28 cellular contexts compared by ENCODE assay signal in the genomic region with DNA sequence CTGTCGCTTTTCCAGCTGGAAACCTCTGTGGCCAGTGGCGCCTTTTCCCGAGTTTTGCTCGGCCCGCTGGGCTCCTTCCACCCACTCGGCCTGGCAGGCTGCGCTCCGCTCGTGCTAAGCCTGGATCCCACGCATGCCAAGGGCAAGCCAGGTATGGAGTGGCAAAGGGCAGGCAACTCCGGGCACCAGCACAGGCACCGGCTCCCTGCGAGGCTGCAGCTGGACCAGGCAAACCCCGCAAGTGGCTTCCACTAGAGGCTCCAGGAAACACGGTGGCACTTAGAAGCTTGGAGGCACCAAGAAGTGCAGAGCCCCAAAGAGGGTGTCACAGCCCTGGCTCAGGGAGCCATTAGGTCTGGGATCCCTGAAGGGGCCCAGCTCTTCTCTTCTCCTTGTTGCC.
"Had no signal": no experiment of that assay in that cellular context is flagged by ENCODE, and none has a peak within 500 bp of the region (broad histone marks: within the 10 kb centered on the region; RNA-seq: fewer than 3 reads in every experiment).

No MANE protein-coding gene starts in this region.

- H3K4me3 ChIP-seq: cardiac muscle cell had no signal

- H3K27ac Mint-ChIP-seq: activated B cell treated with CpG ODN at 0.5 μM for 24 hours; activated CD4-positive, alpha-beta T cell treated with anti-CD3 and anti-CD28 coated beads, Interleukin-2, amount 10 ng/mL, durations not matched to agents 24 days and 14 days; activated naive CD4-positive, alpha-beta T cell treated with anti-CD3 and anti-CD28 coated beads, Interleukin-2, amount 10 ng/mL, durations not matched to agents 7 days and 5 days; activated naive CD8-positive, alpha-beta T cell treated with anti-CD3 and anti-CD28 coated beads for 36 hours; IgD-negative memory B cell; T-helper 1 cell treated with Interleukin-12 subunit alpha and Interleukin-12 subunit beta and Interleukin-4 antibody, amounts not matched to agents 30 μg/mL and 1 μg/mL, for 36 hours had no signal

- H3K4me3 Mint-ChIP-seq: activated B cell treated with CpG ODN at 0.5 μM for 24 hours; activated CD4-positive, alpha-beta T cell treated with anti-CD3 and anti-CD28 coated beads, Interleukin-2, amount 10 ng/mL, durations not matched to agents 24 days and 14 days; activated naive CD4-positive, alpha-beta T cell treated with anti-CD3 and anti-CD28 coated beads, Interleukin-2, amount 10 ng/mL, durations not matched to agents 7 days and 5 days; activated naive CD8-positive, alpha-beta T cell treated with anti-CD3 and anti-CD28 coated beads for 36 hours; activated T-cell treated with anti-CD3 and anti-CD28 coated beads, Interleukin-2, amount 50 U/mL, for 4 hours; T-helper 1 cell treated with Interleukin-12 subunit alpha and Interleukin-12 subunit beta and Interleukin-4 antibody, amounts not matched to agents 30 μg/mL and 1 μg/mL, for 36 hours had no signal

- H3K27me3 ChIP-seq: brain microvascular endothelial cell, cardiac muscle cell had no signal

- H3K4me1 Mint-ChIP-seq: activated B cell treated with CpG ODN at 0.5 μM for 24 hours; activated naive CD4-positive, alpha-beta T cell treated with anti-CD3 and anti-CD28 coated beads, Interleukin-2, amount 10 ng/mL, durations not matched to agents 7 days and 5 days had no signal

- DNase-seq: activated B cell treated with CpG ODN at 0.5 μM for 24 hours; activated CD4-positive, alpha-beta T cell treated with anti-CD3 and anti-CD28 coated beads for 1 hour; activated CD4-positive, alpha-beta T cell treated with anti-CD3 and anti-CD28 coated beads, Interleukin-2, amount 10 ng/mL, durations not matched to agents 24 days and 14 days; activated CD4-positive, alpha-beta T cell treated with anti-CD3 and anti-CD28 coated beads, Interleukin-2, amount 50 U/mL, for 48 hours; activated CD8-positive, alpha-beta memory T cell treated with anti-CD3 and anti-CD28 coated beads for 24 hours; activated gamma-delta T cell treated with Interleukin-2 at 50 U/mL for 16 hours; activated naive CD4-positive, alpha-beta T cell treated with anti-CD3 and anti-CD28 coated beads, Interleukin-2, amount 10 ng/mL, durations not matched to agents 7 days and 5 days; activated naive CD8-positive, alpha-beta T cell treated with anti-CD3 and anti-CD28 coated beads for 36 hours; activated T-cell treated with anti-CD3 and anti-CD28 coated beads, Interleukin-2, amount 50 U/mL, for 4 hours; brain microvascular endothelial cell; NCI-H1092; NCI-H1417; NCI-H1930; NCI-H2107; NCI-H2171 treated with DMSO at 0.1 percent for 48 hours; NCI-H345; NCI-H510A; NCI-H526 treated with DMSO at 0.1 percent for 48 hours; NCI-H82; NK-92 treated with Interleukin-12 subunit alpha and Interleukin-12 subunit beta, amount 100 ng/mL, for 24 hours; OCI-M1; RPMI8226; SHP77 had no signal

- H3K27ac ChIP-seq: brain microvascular endothelial cell, cardiac muscle cell, KMS-11 had no signal

- H3K9ac ChIP-seq: KMS-11 had no signal

- H3K4me2 ChIP-seq: KMS-11 had no signal

- H3K27me3 Mint-ChIP-seq: activated B cell treated with CpG ODN at 0.5 μM for 24 hours; activated CD4-positive, alpha-beta T cell treated with anti-CD3 and anti-CD28 coated beads, Interleukin-2, amount 10 ng/mL, durations not matched to agents 24 days and 14 days; activated naive CD4-positive, alpha-beta T cell treated with anti-CD3 and anti-CD28 coated beads, Interleukin-2, amount 10 ng/mL, durations not matched to agents 7 days and 5 days; activated naive CD8-positive, alpha-beta T cell treated with anti-CD3 and anti-CD28 coated beads for 36 hours; IgD-negative memory B cell had no signal

- H3K36me3 ChIP-seq: brain microvascular endothelial cell had no signal

- ATAC-seq: Panc1 had no signal
